In genomic region chr1:237478842-237479241, GRCh38 we compare ENCODE assay signal across 29 cellular contexts.
"Had no signal": no experiment of that assay in that cellular context is flagged by ENCODE, and none has a peak within 500 bp of the region (broad histone marks: within the 10 kb centered on the region; RNA-seq: fewer than 3 reads in every experiment).

No MANE protein-coding gene starts in this region.

- H3K27ac ChIP-seq: adrenal gland, body of pancreas, breast epithelium, KMS-11, WERI-Rb-1 had no signal

- H3K36me3 Mint-ChIP-seq: activated naive CD4-positive, alpha-beta T cell treated with anti-CD3 and anti-CD28 coated beads, Interleukin-2, amount 50 U/mL, for 72 hours had no signal

- FAIRE-seq: astrocyte, colon had no signal

- H3K27me3 ChIP-seq: adrenal gland, body of pancreas, breast epithelium, MG63 had no signal

- H3K4me3 ChIP-seq: adrenal gland, body of pancreas, breast epithelium, MG63 had no signal

- H3K4me3 Mint-ChIP-seq: activated CD8-positive, alpha-beta T cell treated with anti-CD3 and anti-CD28 coated beads, Interleukin-2, amount 10 ng/mL, durations not matched to agents 7 days and 5 days; activated naive CD4-positive, alpha-beta T cell treated with anti-CD3 and anti-CD28 coated beads for 36 hours; activated T-cell treated with anti-CD3 and anti-CD28 coated beads, Interleukin-2, amount 50 U/mL, for 4 hours; activated T-helper 1 cell treated with anti-CD3 and anti-CD28 coated beads, Interleukin-12 subunit alpha, Interleukin-12 subunit beta, Interleukin-2, Interleukin-4 antibody, amounts not matched to agents 30 ng/mL and 10 ng/mL and 1 ng/mL, durations not matched to agents 14 hours and 24 hours and 36 hours had no signal

- H3K36me3 ChIP-seq: adrenal gland, breast epithelium, MG63, WERI-Rb-1 had no signal

- H3K4me1 ChIP-seq: adrenal gland, breast epithelium had no signal

- ATAC-seq: activated CD8-positive, alpha-beta T cell treated with anti-CD3 and anti-CD28 coated beads, Interleukin-2, amount 10 ng/mL, durations not matched to agents 7 days and 5 days; activated naive CD4-positive, alpha-beta T cell treated with anti-CD3 and anti-CD28 coated beads, Interleukin-2, amount 50 U/mL, for 72 hours; activated T-cell treated with anti-CD3 and anti-CD28 coated beads, Interleukin-2, amount 50 U/mL, for 4 hours; body of pancreas had no signal

- H3K27ac Mint-ChIP-seq: activated CD8-positive, alpha-beta T cell treated with anti-CD3 and anti-CD28 coated beads, Interleukin-2, amount 10 ng/mL, durations not matched to agents 7 days and 5 days; activated naive CD4-positive, alpha-beta T cell treated with anti-CD3 and anti-CD28 coated beads for 36 hours; activated naive CD4-positive, alpha-beta T cell treated with anti-CD3 and anti-CD28 coated beads, Interleukin-2, amount 50 U/mL, for 72 hours; activated T-helper 1 cell treated with anti-CD3 and anti-CD28 coated beads, Interleukin-12 subunit alpha, Interleukin-12 subunit beta, Interleukin-2, Interleukin-4 antibody, amounts not matched to agents 30 ng/mL and 10 ng/mL and 1 ng/mL, durations not matched to agents 14 hours and 24 hours and 36 hours had no signal

- H3K9me3 ChIP-seq: adrenal gland, body of pancreas, breast epithelium, MG63 had no signal

- H3K9ac ChIP-seq: KMS-11 had no signal

- DNase-seq: activated CD4-positive, alpha-beta T cell treated with anti-CD3 and anti-CD28 coated beads for 1 hour; activated CD4-positive, alpha-beta T cell treated with anti-CD3 and anti-CD28 coated beads for 48 hours; activated CD4-positive, alpha-beta T cell treated with anti-CD3 and anti-CD28 coated beads, Interleukin-2, amount 50 U/mL, for 4 hours; activated CD4-positive, CD25-positive, alpha-beta regulatory T cell; activated CD8-positive, alpha-beta T cell treated with anti-CD3 and anti-CD28 coated beads, Interleukin-2, amount 10 ng/mL, durations not matched to agents 7 days and 5 days; activated gamma-delta T cell treated with Interleukin-2 at 50 U/mL for 16 hours; activated naive CD4-positive, alpha-beta T cell treated with anti-CD3 and anti-CD28 coated beads for 36 hours; activated T-cell treated with anti-CD3 and anti-CD28 coated beads, Interleukin-2, amount 50 U/mL, for 4 hours; adrenal gland; MG63; NCI-H1092; NCI-H1436 treated with DMSO at 0.1 percent for 48 hours; NCI-H1694 treated with DMSO at 0.1 percent for 48 hours; NCI-H2029; NCI-H345; NCI-H524 treated with DMSO at 0.1 percent for 48 hours; NK-92 treated with Interleukin-12 subunit alpha and Interleukin-12 subunit beta, amount 100 ng/mL, for 24 hours; Right ventricle myocardium superior; SW 1271; T-helper 1 cell; T-helper 9 cell; WERI-Rb-1 had no signal

- H3K4me2 ChIP-seq: KMS-11 had no signal

- H3K9me3 Mint-ChIP-seq: activated T-helper 1 cell treated with anti-CD3 and anti-CD28 coated beads, Interleukin-12 subunit alpha, Interleukin-12 subunit beta, Interleukin-2, Interleukin-4 antibody, amounts not matched to agents 30 ng/mL and 10 ng/mL and 1 ng/mL, durations not matched to agents 14 hours and 24 hours and 36 hours had no signal
